ENCODE assay signal across 16 cellular contexts in the genomic region with DNA sequence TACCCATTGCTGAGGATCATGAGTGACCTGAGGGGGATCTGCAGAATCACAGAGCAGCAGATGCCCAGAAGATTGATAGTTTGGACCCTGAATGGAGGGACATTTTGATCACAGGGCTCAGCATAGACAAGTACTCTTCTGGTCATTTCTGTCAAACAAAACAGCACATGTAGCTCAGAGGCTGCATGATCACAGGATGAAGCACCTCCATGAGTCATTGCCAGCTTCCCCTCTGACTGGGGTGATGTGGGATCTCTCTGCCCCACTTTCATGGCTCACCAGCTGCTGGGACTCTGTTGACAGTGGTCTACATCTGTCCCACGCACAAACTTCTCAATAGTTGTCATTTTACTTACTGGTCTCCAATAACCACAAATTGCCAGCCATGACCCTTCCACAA.
DNase-seq lines count a peak whose midpoint lies in the region; ATAC-seq and TF ChIP-seq lines count a peak whose summit lies in the region.
"Had no signal": no experiment of that assay in that cellular context is flagged by ENCODE, and none has a peak within 500 bp of the region (broad histone marks: within the 10 kb centered on the region; RNA-seq: fewer than 3 reads in every experiment).

No MANE protein-coding gene starts in this region.

- dilution Hi-C loops in mammary epithelial cell (cut with HindIII; ENCODE audit: low sequenced_read_pairs), result no loop called here

- H3K4me3 ChIP-seq in mammary epithelial cell (replicated peaks in 1 of 3; ENCODE audit: insufficient read depth in 1 of 3, low read depth in 2 of 3, low read length in 3 of 3) (no peak overlapping the region), breast epithelium (no peak overlapping the region), epithelial cell of esophagus (ENCODE audit: low read length) (no peak overlapping the region), gastroesophageal sphincter (no peak overlapping the region)
- H3K4me3 ChIP-seq: BLaER1, GM12878, GM23338 had no signal

- no peak for TF ChIP-seq CTCF in mammary epithelial cell (conservative IDR thresholded peaks at IDR 0.05 in 1 of 2, IDR thresholded peaks at IDR 0.05 in 1 of 2; ENCODE audit: extremely low read depth in 1 of 2, insufficient read depth in 1 of 2, low read depth in 1 of 2, low read length in 2 of 2)
- TF ChIP-seq CTCF in breast epithelium (IDR thresholded peaks at IDR 0.05), result no peak
- TF ChIP-seq CTCF in epithelial cell of esophagus (IDR thresholded peaks at IDR 0.05; ENCODE audit: insufficient read depth, low read depth, low read length, missing control alignments), result no peak
- TF ChIP-seq CTCF in gastroesophageal sphincter (IDR thresholded peaks at IDR 0.05), result no peak

- H4K20me1 ChIP-seq in mammary epithelial cell (ENCODE audit: insufficient read depth, low read length), result no peaks in the 10 kb centered on the region
- H4K20me1 ChIP-seq: BLaER1 had no signal

- TF ChIP-seq POLR2A in breast epithelium (IDR thresholded peaks at IDR 0.05) (no peak), gastroesophageal sphincter (IDR thresholded peaks at IDR 0.05) (no peak)

- 78% methylated on average over 1 of the region's 1 CpG for WGBS in mammary epithelial cell (ENCODE audit: low coverage, missing lambda C conversion rate)
- whole genome bisulfite sequencing in gastroesophageal sphincter (ENCODE audit: low coverage in 1 of 2), 2 donors, result 88% methylated on average over 1 of the region's 1 CpG; no CpG with 5 or more reads in 1 of the 2 donors

- H3K27ac ChIP-seq in mammary epithelial cell (ENCODE audit: insufficient read depth, low read depth, low read length), result no peak overlapping the region
- no peak overlapping the region for H3K27ac ChIP-seq in breast epithelium
- H3K27ac ChIP-seq in gastroesophageal sphincter, result no peak overlapping the region
- H3K27ac ChIP-seq: BLaER1 had no signal

- intact Hi-C loops in mammary epithelial cell (cut with micrococcal nuclease) (no loop called here), breast epithelium (cut with DNase I; ENCODE audit: low total_unique reads) (no loop called here)

- H3K36me3 ChIP-seq in mammary epithelial cell (ENCODE audit: insufficient read depth, low read length), result no peaks in the 10 kb centered on the region
- no peaks in the 10 kb centered on the region for H3K36me3 ChIP-seq in breast epithelium
- H3K36me3 ChIP-seq in gastroesophageal sphincter, result no peaks in the 10 kb centered on the region
- H3K36me3 ChIP-seq: BLaER1 had no signal

- no peak for TF ChIP-seq EP300 in gastroesophageal sphincter (IDR thresholded peaks at IDR 0.05)

- no peak overlapping the region for H3K9ac ChIP-seq in mammary epithelial cell (ENCODE audit: insufficient read depth, low read length)
- H3K9ac ChIP-seq: BLaER1 had no signal

- no peak overlapping the region for H3K4me2 ChIP-seq in mammary epithelial cell (ENCODE audit: insufficient read depth, low read depth, low read length)
- H3K4me2 ChIP-seq: BLaER1, GM23338 had no signal

- H3K4me1 ChIP-seq in mammary epithelial cell (ENCODE audit: insufficient read depth, low read length) (peaks cover 5% of the 10 kb centered on the region), breast epithelium (no peaks in the 10 kb centered on the region), gastroesophageal sphincter (no peaks in the 10 kb centered on the region)
- H3K4me1 ChIP-seq: BLaER1 had no signal

- CTCF ChIA-PET in mammary epithelial cell (lab: Charles Lee; ENCODE audit: low non-redundant PET), result no interaction called here

- no peak for ATAC-seq in gastroesophageal sphincter
- ATAC-seq: GM12878, GM23338, HepG2 had no signal

- no peaks in the 10 kb centered on the region for H3K27me3 ChIP-seq in mammary epithelial cell (ENCODE audit: insufficient read depth, low read length)
- peaks cover 0 to 12% of the 10 kb centered on the region in 2 donors for H3K27me3 ChIP-seq in breast epithelium
- peaks cover 23% of the 10 kb centered on the region for H3K27me3 ChIP-seq in gastroesophageal sphincter
- H3K27me3 ChIP-seq: BLaER1 had no signal

- no peak overlapping the region for H2AFZ ChIP-seq in mammary epithelial cell (ENCODE audit: low read depth, low read length)
- H2AFZ ChIP-seq: GM23338 had no signal

- no peaks in the 10 kb centered on the region for H3K79me2 ChIP-seq in mammary epithelial cell (ENCODE audit: insufficient read depth, low read length)

- DNase-seq in mammary epithelial cell (peak; percentile 16), breast epithelium (ENCODE audit: low spot score in 2 of 2) (no peak), RKO (ENCODE audit: low spot score) (peak; percentile 51), epithelial cell of esophagus (ENCODE audit: low read depth) (peak; percentile 16), NCI-H446 treated with DMSO at 0.1 percent for 48 hours (lab: John Stamatoyannopoulos, UW) (no peak), NCI-H1694 (lab: John Stamatoyannopoulos, UW) (no peak)
- DNase-seq: 8988T; CD4-positive, alpha-beta memory T cell; DMS153; DMS79; HCEC 1CT had no signal

- no TSS peak for BruUV-seq in mammary epithelial cell (replicated peaks; lab: Mats Ljungman, UMichigan)

- H3K9me3 ChIP-seq in mammary epithelial cell (replicated peaks; ENCODE audit: insufficient read depth, low read length), result no peaks in the 10 kb centered on the region
- H3K9me3 ChIP-seq in breast epithelium, result no peaks in the 10 kb centered on the region
- no peaks in the 10 kb centered on the region for H3K9me3 ChIP-seq in gastroesophageal sphincter
- H3K9me3 ChIP-seq: BLaER1 had no signal

- in situ Hi-C loops in mammary epithelial cell (cut with MboI; ENCODE audit: low sequenced_read_pairs in 2 of 2), result no loop called here

Comparison
In these comparisons a context has a peak if more than half of its experiments do, and no peak if none do; other contexts are left out.
1. DNase-seq: peak in mammary epithelial cell (single experiment), RKO (single experiment) and epithelial cell of esophagus (single experiment); none in breast epithelium (0 of 2), NCI-H446 treated with DMSO at 0.1 percent for 48 hours (single experiment) and NCI-H1694 (single experiment).